ENCODE assay signal across 9 cellular contexts in the genomic region with DNA sequence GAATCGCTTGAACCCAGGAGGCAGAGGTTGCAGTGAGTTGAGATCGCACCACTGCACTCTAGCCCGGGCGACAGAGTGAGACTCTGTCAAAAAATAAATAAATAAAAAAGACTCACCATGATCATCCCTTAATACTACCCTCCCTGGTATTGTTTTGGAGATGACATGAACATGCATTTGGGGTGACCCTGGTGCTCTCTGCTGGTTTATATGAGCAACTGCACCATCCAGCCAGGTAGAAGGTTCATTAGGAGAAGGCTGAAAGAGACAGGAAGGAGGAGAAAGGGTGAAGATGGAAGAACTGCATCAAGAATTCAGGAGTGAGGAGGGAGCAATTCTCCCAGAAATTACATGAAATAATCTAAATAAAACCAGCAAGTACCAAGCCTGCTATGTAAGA. TPM values are rescaled to one million over a fixed set of nuclear protein-coding genes. Genes with fewer than 3 reads are reported as not detected.
A peak's percentile ranks its signal among the peaks of the same experiment; 100 is the strongest.
DNase-seq lines count a peak whose midpoint lies in the region; ATAC-seq and TF ChIP-seq lines count a peak whose summit lies in the region.
"Had no signal": no experiment of that assay in that cellular context is flagged by ENCODE, and none has a peak within 500 bp of the region (broad histone marks: within the 10 kb centered on the region; RNA-seq: fewer than 3 reads in every experiment).

No MANE protein-coding gene starts in this region.

- no peak for TF ChIP-seq POLR2A in stomach (IDR thresholded peaks at IDR 0.05)

- H3K4me1 Mint-ChIP-seq in CD4-positive, alpha-beta T cell (ENCODE audit: low read depth): no peaks in the 10 kb centered on the region
- H3K4me1 Mint-ChIP-seq in immature natural killer cell: no peaks in the 10 kb centered on the region

- H3K9me3 ChIP-seq in CD4-positive, alpha-beta T cell (ENCODE audit: control insufficient read depth, low read length): no peaks in the 10 kb centered on the region
- H3K9me3 ChIP-seq in stomach: no peaks in the 10 kb centered on the region

- peak; percentile 67 for ATAC-seq in CD4-positive, alpha-beta T cell (ENCODE audit: poor library complexity)
- no peak for ATAC-seq in GM21390 (IDR thresholded peaks at IDR 0.05; ENCODE audit: unreplicated experiment)
- ATAC-seq in HG02973 (IDR thresholded peaks at IDR 0.05; ENCODE audit: unreplicated experiment): no peak

- peak; percentile 56 for TF ChIP-seq CTCF in CD4-positive, alpha-beta T cell (IDR thresholded peaks at IDR 0.05)
- peak in 5 of 7 experiments; percentile 36 to 72 (median 68) for TF ChIP-seq CTCF in stomach (IDR thresholded peaks at IDR 0.05)

- no peak overlapping the region for H3K27ac Mint-ChIP-seq in CD4-positive, alpha-beta T cell
- no peak overlapping the region for H3K27ac Mint-ChIP-seq in immature natural killer cell

- POLR2A ChIA-PET in CD4-positive, alpha-beta T cell (lab: Charles Lee): no interaction called here

- H3K4me3 Mint-ChIP-seq in CD4-positive, alpha-beta T cell: no peak overlapping the region
- no peak overlapping the region for H3K4me3 Mint-ChIP-seq in immature natural killer cell

- CTCF ChIA-PET in CD4-positive, alpha-beta T cell (lab: Charles Lee): no interaction called here

- intact Hi-C loops in CD4-positive, alpha-beta T cell (cut with DNase I, micrococcal nuclease): loop anchor here (1.0 to 5.0 kb wide), 2 partner anchors 104 to 414 kb away; no protein-coding TSS in a partner anchor
- intact Hi-C loops in stomach (cut with DNase I; ENCODE audit: low total_unique reads): loop anchor here (10.0 kb wide), 1 partner anchor 96 kb away; no protein-coding TSS in a partner anchor

- TF ChIP-seq EP300 in stomach (IDR thresholded peaks at IDR 0.05): no peak

- no peaks in the 10 kb centered on the region for H3K36me3 ChIP-seq in stomach

- H3K27me3 Mint-ChIP-seq in CD4-positive, alpha-beta T cell: peaks cover 3% of the 10 kb centered on the region
- H3K27me3 Mint-ChIP-seq in immature natural killer cell (ENCODE audit: low read depth in 3 of 3): peaks cover 2 to 6% (median 4%) of the 10 kb centered on the region in 3 donors

- H3K4me3 ChIP-seq in stomach: no peak overlapping the region

- WGBS in stomach, 5 donors: 87 to 93% (median 91%) methylated on average over 4 of the region's 4 CpGs

- DNase-seq in CD4-positive, alpha-beta T cell: peak in 2 of 10 experiments; percentile 2 to 9
- DNase-seq in GM19238 (ENCODE audit: insufficient read length, low spot score): peak; percentile 12
- DNase-seq in NCI-H446 treated with DMSO at 0.1 percent for 48 hours (lab: John Stamatoyannopoulos, UW): peak; percentile 26
- DNase-seq in astrocyte of the hippocampus (ENCODE audit: low read depth, low spot score): peak; percentile 55
- DNase-seq in immature natural killer cell: peak in 2 of 3 donors; percentile 2 to 13
- DNase-seq in stomach: peak; percentile 45

- no peaks in the 10 kb centered on the region for H3K27me3 ChIP-seq in CD4-positive, alpha-beta T cell (ENCODE audit: control insufficient read depth, insufficient read depth, low read length)
- H3K27me3 ChIP-seq in stomach: no peaks in the 10 kb centered on the region

- H3K36me3 Mint-ChIP-seq in CD4-positive, alpha-beta T cell (ENCODE audit: low read depth): no peaks in the 10 kb centered on the region
- H3K36me3 Mint-ChIP-seq in immature natural killer cell: no peaks in the 10 kb centered on the region

- no peak overlapping the region for H3K27ac ChIP-seq in CD4-positive, alpha-beta T cell (ENCODE audit: low read depth, low read length)
- H3K27ac ChIP-seq in stomach: no peak overlapping the region

- no peaks in the 10 kb centered on the region for H3K9me3 Mint-ChIP-seq in CD4-positive, alpha-beta T cell
- H3K9me3 Mint-ChIP-seq in immature natural killer cell: peaks cover 0 to 2% (median 0%) of the 10 kb centered on the region in 6 donors

- H3K4me1 ChIP-seq in stomach: peaks cover 0 to 24% (median 16%) of the 10 kb centered on the region in 4 donors

RNA-seq across cellular contexts. Expression of a gene that starts 37.8 kb away (rescaled TPM):
- total RNA-seq in CD4-positive, alpha-beta T cell: not detected
- polyA plus RNA-seq in immature natural killer cell (not detected), stomach (1 to 10 TPM in 1 of 3 donors, under 1 TPM in 1, not detected in 1; 0.68 to 2.8 TPM)
- total RNA-seq in stomach: 10 to 100 TPM in 1 of 5 donors, 1 to 10 TPM in 2, not detected in 2; 1.0 to 13.8 (median 2.3) TPM
- total RNA-seq: T-helper 2 cell treated with Interferon-gamma antibody and Interleukin-4, amounts not matched to agents 100 ng/mL and 5 ng/mL, for 36 hours had no signal
